ENCODE assay signal across 9 cellular contexts in genomic region chr19:17841810-17842662, GRCh38. TPM values are rescaled to one million over a fixed set of nuclear protein-coding genes. Genes with fewer than 3 reads are reported as not detected.
DNase-seq lines count a peak whose midpoint lies in the region; ATAC-seq and TF ChIP-seq lines count a peak whose summit lies in the region.
"Had no signal": no experiment of that assay in that cellular context is flagged by ENCODE, and none has a peak within 500 bp of the region (broad histone marks: within the 10 kb centered on the region; RNA-seq: fewer than 3 reads in every experiment).

No MANE protein-coding gene starts in this region.

- peak overlapping the region; percentile 79 for H3K4me2 ChIP-seq in mammary epithelial cell (ENCODE audit: insufficient read depth, low read depth, low read length)

- H3K27ac ChIP-seq in mammary epithelial cell (ENCODE audit: insufficient read depth, low read depth, low read length): no peak overlapping the region

- no TSS peak for BruUV-seq in mammary epithelial cell (replicated peaks; lab: Mats Ljungman, UMichigan)

- H3K9me3 ChIP-seq in mammary epithelial cell (replicated peaks; ENCODE audit: insufficient read depth, low read length): no peaks in the 10 kb centered on the region

- peaks cover 6% of the 10 kb centered on the region for H3K4me1 ChIP-seq in mammary epithelial cell (ENCODE audit: insufficient read depth, low read length)

- no peak for TF ChIP-seq RAD21 in Ishikawa (IDR thresholded peaks at IDR 0.05; ENCODE audit: low read depth)

- peak overlapping the region; percentile 33 for H3K4me3 ChIP-seq in AG10803 (ENCODE audit: low read length)
- H3K4me3 ChIP-seq in mammary epithelial cell (replicated peaks in 1 of 3; ENCODE audit: insufficient read depth in 1 of 3, low read depth in 2 of 3, low read length in 3 of 3): peak overlapping the region in 2 of 3 experiments; percentile 41 to 43

- CTCF ChIA-PET in mammary epithelial cell (lab: Charles Lee; ENCODE audit: low non-redundant PET): no interaction called here

- no peak overlapping the region for H3K9ac ChIP-seq in mammary epithelial cell (ENCODE audit: insufficient read depth, low read length)

- H3K36me3 ChIP-seq in mammary epithelial cell (ENCODE audit: insufficient read depth, low read length): no peaks in the 10 kb centered on the region

- dilution Hi-C loops in mammary epithelial cell (cut with HindIII; ENCODE audit: low sequenced_read_pairs): no loop called here

- intact Hi-C loops in mammary epithelial cell (cut with micrococcal nuclease): no loop called here

- in situ Hi-C loops in mammary epithelial cell (cut with MboI; ENCODE audit: low sequenced_read_pairs in 2 of 2): no loop called here

- TF ChIP-seq EP300 in Ishikawa (IDR thresholded peaks at IDR 0.05; ENCODE audit: borderline replicate concordance): no peak

- no peak for TF ChIP-seq CTCF in AG10803 (conservative IDR thresholded peaks at IDR 0.05; ENCODE audit: low read length)
- TF ChIP-seq CTCF in mammary epithelial cell (conservative IDR thresholded peaks at IDR 0.05 in 1 of 2, IDR thresholded peaks at IDR 0.05 in 1 of 2; ENCODE audit: extremely low read depth in 1 of 2, insufficient read depth in 1 of 2, low read depth in 1 of 2, low read length in 2 of 2): no peak

- no peaks in the 10 kb centered on the region for H3K27me3 ChIP-seq in mammary epithelial cell (ENCODE audit: insufficient read depth, low read length)

- peak overlapping the region; percentile 77 for H2AFZ ChIP-seq in mammary epithelial cell (ENCODE audit: low read depth, low read length)

- ATAC-seq in GM18519 (IDR thresholded peaks at IDR 0.05; ENCODE audit: low FRiP score, unreplicated experiment): no peak
- ATAC-seq in HG02840 (IDR thresholded peaks at IDR 0.05; ENCODE audit: low FRiP score, unreplicated experiment): no peak

- H3K79me2 ChIP-seq in mammary epithelial cell (ENCODE audit: insufficient read depth, low read length): no peaks in the 10 kb centered on the region

- WGBS in mammary epithelial cell (ENCODE audit: low coverage, missing lambda C conversion rate): 70% methylated on average over 10 of the region's 56 CpGs

- H4K20me1 ChIP-seq in mammary epithelial cell (ENCODE audit: insufficient read depth, low read length): no peaks in the 10 kb centered on the region

- DNase-seq in AG10803 (ENCODE audit: low read depth): peak; percentile 60
- peak; percentile 25 for DNase-seq in T-helper 9 cell
- peak; percentile 46 for DNase-seq in mammary epithelial cell
- peak; percentile 37 for DNase-seq in inferior parietal cortex (ENCODE audit: extremely low spot score)
- peak; percentile 57 for DNase-seq in smooth muscle cell of the brain vasculature (ENCODE audit: low read depth, low spot score)

TF ChIP-seq in Ishikawa, 13 proteins besides CTCF, POLR2A, EP300 and RAD21:
- no peak for TF ChIP-seq YY1 (IDR thresholded peaks at IDR 0.05; ENCODE audit: low read depth)
- no peak for TF ChIP-seq CREB1 (IDR thresholded peaks at IDR 0.05; ENCODE audit: low read depth)
- TF ChIP-seq USF1 (IDR thresholded peaks at IDR 0.05): no peak
- no peak for TF ChIP-seq FOXM1 (IDR thresholded peaks at IDR 0.05; ENCODE audit: borderline replicate concordance, low read depth)
- TF ChIP-seq, protein P1, sequence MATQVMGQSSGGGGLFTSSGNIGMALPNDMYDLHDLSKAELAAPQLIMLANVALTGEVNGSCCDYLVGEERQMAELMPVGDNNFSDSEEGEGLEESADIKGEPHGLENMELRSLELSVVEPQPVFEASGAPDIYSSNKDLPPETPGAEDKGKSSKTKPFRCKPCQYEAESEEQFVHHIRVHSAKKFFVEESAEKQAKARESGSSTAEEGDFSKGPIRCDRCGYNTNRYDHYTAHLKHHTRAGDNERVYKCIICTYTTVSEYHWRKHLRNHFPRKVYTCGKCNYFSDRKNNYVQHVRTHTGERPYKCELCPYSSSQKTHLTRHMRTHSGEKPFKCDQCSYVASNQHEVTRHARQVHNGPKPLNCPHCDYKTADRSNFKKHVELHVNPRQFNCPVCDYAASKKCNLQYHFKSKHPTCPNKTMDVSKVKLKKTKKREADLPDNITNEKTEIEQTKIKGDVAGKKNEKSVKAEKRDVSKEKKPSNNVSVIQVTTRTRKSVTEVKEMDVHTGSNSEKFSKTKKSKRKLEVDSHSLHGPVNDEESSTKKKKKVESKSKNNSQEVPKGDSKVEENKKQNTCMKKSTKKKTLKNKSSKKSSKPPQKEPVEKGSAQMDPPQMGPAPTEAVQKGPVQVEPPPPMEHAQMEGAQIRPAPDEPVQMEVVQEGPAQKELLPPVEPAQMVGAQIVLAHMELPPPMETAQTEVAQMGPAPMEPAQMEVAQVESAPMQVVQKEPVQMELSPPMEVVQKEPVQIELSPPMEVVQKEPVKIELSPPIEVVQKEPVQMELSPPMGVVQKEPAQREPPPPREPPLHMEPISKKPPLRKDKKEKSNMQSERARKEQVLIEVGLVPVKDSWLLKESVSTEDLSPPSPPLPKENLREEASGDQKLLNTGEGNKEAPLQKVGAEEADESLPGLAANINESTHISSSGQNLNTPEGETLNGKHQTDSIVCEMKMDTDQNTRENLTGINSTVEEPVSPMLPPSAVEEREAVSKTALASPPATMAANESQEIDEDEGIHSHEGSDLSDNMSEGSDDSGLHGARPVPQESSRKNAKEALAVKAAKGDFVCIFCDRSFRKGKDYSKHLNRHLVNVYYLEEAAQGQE (IDR thresholded peaks at IDR 0.05; ENCODE audit: low read depth): no peak
- TF ChIP-seq TEAD4 (IDR thresholded peaks at IDR 0.05): no peak
- TF ChIP-seq TAF1 (IDR thresholded peaks at IDR 0.05; ENCODE audit: low read depth): 0 out of 2 replicates have a peak, but pooled peaks have one; percentile 26
- TF ChIP-seq NFIC (IDR thresholded peaks at IDR 0.05): peak; percentile 22; the same call in 1 of the 2 replicates
- TF ChIP-seq TCF12 (IDR thresholded peaks at IDR 0.05; ENCODE audit: low read depth): no peak
- peak; percentile 54; the same call in 1 of the 2 replicates for TF ChIP-seq EGR1 (IDR thresholded peaks at IDR 0.05)
- no peak for TF ChIP-seq CEBPB (IDR thresholded peaks at IDR 0.05)
- no peak; the same call in 1 of the 2 replicates for TF ChIP-seq ZBTB7A (IDR thresholded peaks at IDR 0.05; ENCODE audit: low read depth)
- TF ChIP-seq, protein P2, sequence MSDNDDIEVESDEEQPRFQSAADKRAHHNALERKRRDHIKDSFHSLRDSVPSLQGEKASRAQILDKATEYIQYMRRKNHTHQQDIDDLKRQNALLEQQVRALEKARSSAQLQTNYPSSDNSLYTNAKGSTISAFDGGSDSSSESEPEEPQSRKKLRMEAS (IDR thresholded peaks at IDR 0.05): peak; percentile 97

RNA-seq across cellular contexts. Expression of gene JAK3, which starts 5.7 kb away (rescaled TPM):
- total RNA-seq in mammary epithelial cell: 1 to 10 TPM in 1 of 2 donors, under 1 TPM in 1; 0.31 to 8.2 TPM
- polyA plus RNA-seq in mammary epithelial cell: 0.15 TPM
- 0.98 TPM for polyA minus RNA-seq in mammary epithelial cell

RNA-seq across cellular contexts. Expression of gene RPL18A, which starts 17.7 kb away (rescaled TPM):
- 1,000 to 10,000 TPM; 1,272 to 2,030 TPM for total RNA-seq in mammary epithelial cell
- 1,907 TPM for polyA plus RNA-seq in mammary epithelial cell
- polyA minus RNA-seq in mammary epithelial cell: 452 TPM

RNA-seq across cellular contexts. Expression of gene INSL3, which starts 20.7 kb away (rescaled TPM):
- not detected for total RNA-seq in mammary epithelial cell
- not detected for polyA plus RNA-seq in mammary epithelial cell
- polyA minus RNA-seq in mammary epithelial cell: not detected
- total RNA-seq: liver had no signal

RNA-seq across cellular contexts. Expression of gene SLC5A5, which starts 29.7 kb away (rescaled TPM):
- total RNA-seq in mammary epithelial cell: not detected
- polyA plus RNA-seq in mammary epithelial cell: not detected
- polyA minus RNA-seq in mammary epithelial cell: not detected
- polyA plus RNA-seq: liver had no signal

RNA-seq across cellular contexts. Expression of gene B3GNT3, which starts 47.1 kb away (rescaled TPM):
- total RNA-seq in mammary epithelial cell: 10 to 100 TPM in 1 of 2 donors, 1 to 10 TPM in 1; 2.3 to 18.6 TPM
- polyA plus RNA-seq in mammary epithelial cell: 7.5 TPM
- polyA minus RNA-seq in mammary epithelial cell: 11.2 TPM
